ENCODE assay signal across 12 cellular contexts in the genomic region with DNA sequence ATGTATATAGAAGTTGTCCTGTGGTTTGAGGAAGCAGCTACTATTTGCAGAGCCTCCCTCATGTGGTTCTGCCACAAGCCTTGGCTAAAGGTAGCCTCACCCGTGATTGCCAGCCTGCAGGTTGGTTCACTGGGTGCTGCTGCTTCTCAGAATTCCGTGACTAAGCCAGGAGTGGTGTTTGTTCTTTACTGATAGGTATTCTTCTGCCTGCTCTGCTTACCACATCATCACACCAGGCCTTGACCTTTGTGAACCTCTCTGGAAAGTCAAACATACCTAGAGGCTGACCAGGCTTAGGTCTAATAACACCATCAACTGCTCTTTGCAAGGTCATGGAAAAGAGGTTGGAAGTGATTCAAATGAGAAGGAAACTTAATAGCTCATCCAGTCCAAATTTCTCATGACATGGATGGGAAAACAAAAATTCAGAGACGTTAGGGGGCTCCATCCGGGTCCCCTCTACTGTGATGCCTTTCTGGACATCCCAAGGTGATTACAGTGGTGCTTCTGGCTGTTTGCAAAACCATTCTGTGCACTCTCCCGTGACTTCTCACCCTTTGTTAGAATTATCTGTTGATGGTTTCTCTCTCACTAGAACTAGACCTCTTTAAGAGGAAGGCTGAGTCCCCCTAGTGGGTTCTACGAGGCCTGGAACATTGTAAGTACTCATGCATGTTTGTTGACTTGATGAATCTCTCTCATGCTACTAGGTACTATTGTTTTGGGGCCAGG. TPM values are rescaled to one million over a fixed set of nuclear protein-coding genes. Genes with fewer than 3 reads are reported as not detected.
DNase-seq lines count a peak whose midpoint lies in the region; ATAC-seq lines count a peak whose summit lies in the region.
"Had no signal": no experiment of that assay in that cellular context is flagged by ENCODE, and none has a peak within 500 bp of the region (broad histone marks: within the 10 kb centered on the region; RNA-seq: fewer than 3 reads in every experiment).

No MANE protein-coding gene starts in this region.

- H3K36me3 Mint-ChIP-seq in CD4-positive, alpha-beta memory T cell, result peaks cover 22 to 45% of the 10 kb centered on the region in 2 donors
- peaks cover 36% of the 10 kb centered on the region for H3K36me3 Mint-ChIP-seq in activated T-helper 17 cell treated with anti-CD3 and anti-CD28 coated beads, Interleukin-2, amount 50 U/mL, for 72 hours (ENCODE audit: low read depth)

- H4K8ac ChIP-seq in mesenchymal stem cell (ENCODE audit: low read length), result no peak overlapping the region

- H3K79me1 ChIP-seq in mesenchymal stem cell (replicated peaks; ENCODE audit: low read length, poor library complexity, severe bottlenecking), result no peaks in the 10 kb centered on the region

- H2BK120ac ChIP-seq in mesenchymal stem cell (ENCODE audit: low read depth, low read length), result no peak overlapping the region

- no peak overlapping the region for H3K4ac ChIP-seq in mesenchymal stem cell (ENCODE audit: low read depth in 1 of 2, low read length in 2 of 2)

- no peak overlapping the region for H3K4me3 Mint-ChIP-seq in CD4-positive, alpha-beta memory T cell
- no peak overlapping the region for H3K4me3 Mint-ChIP-seq in activated T-helper 17 cell treated with anti-CD3 and anti-CD28 coated beads, Interleukin-2, amount 50 U/mL, for 72 hours
- H3K4me3 Mint-ChIP-seq: natural killer cell treated with Interleukin-12 subunit alpha and Interleukin-12 subunit beta and Interleukin-15 and Interleukin-18, amount 100 ng/mL, for 72 hours had no signal

- no peak overlapping the region for H2BK12ac ChIP-seq in mesenchymal stem cell (ENCODE audit: low read length in 2 of 2)

- no peaks in the 10 kb centered on the region for H3K27me3 Mint-ChIP-seq in CD4-positive, alpha-beta memory T cell
- H3K27me3 Mint-ChIP-seq in activated T-helper 17 cell treated with anti-CD3 and anti-CD28 coated beads, Interleukin-2, amount 50 U/mL, for 72 hours, result no peaks in the 10 kb centered on the region
- H3K27me3 Mint-ChIP-seq: natural killer cell treated with Interleukin-12 subunit alpha and Interleukin-12 subunit beta and Interleukin-15 and Interleukin-18, amount 100 ng/mL, for 72 hours had no signal

- no peak overlapping the region for H2BK15ac ChIP-seq in mesenchymal stem cell (ENCODE audit: low read depth, poor library complexity, severe bottlenecking)

- CTCF ChIA-PET in CD4-positive, alpha-beta memory T cell (lab: Charles Lee; ENCODE audit: partially characterized antibody), result interaction anchor here (1.7 kb wide), 1 partner anchor 538 kb away, joined by 17 read pairs; no protein-coding TSS in a partner anchor

- no peak overlapping the region for H3K14ac ChIP-seq in mesenchymal stem cell (ENCODE audit: low read length in 2 of 2)

- H2AK5ac ChIP-seq in mesenchymal stem cell (ENCODE audit: low read length, severe bottlenecking), result no peak overlapping the region

- H3K9me3 ChIP-seq in mesenchymal stem cell (ENCODE audit: control insufficient read depth, low read length), result peaks cover 2% of the 10 kb centered on the region
- no peaks in the 10 kb centered on the region for H3K9me3 ChIP-seq in CD4-positive, alpha-beta memory T cell (ENCODE audit: control insufficient read depth in 1 of 2, low read length in 2 of 2)

- ATAC-seq in HG03378 (IDR thresholded peaks at IDR 0.05; ENCODE audit: unreplicated experiment) (peak; percentile 44), GM18520 (IDR thresholded peaks at IDR 0.05; ENCODE audit: unreplicated experiment) (no peak)
- no peak for ATAC-seq in activated T-helper 17 cell treated with anti-CD3 and anti-CD28 coated beads, Interleukin-2, amount 50 U/mL, for 72 hours (replicated peaks)
- ATAC-seq: natural killer cell treated with Interleukin-12 subunit alpha and Interleukin-12 subunit beta and Interleukin-15 and Interleukin-18, amount 100 ng/mL, for 72 hours; Right ventricle myocardium inferior had no signal

- H2BK5ac ChIP-seq in mesenchymal stem cell (ENCODE audit: low read depth, low read length, poor library complexity, severe bottlenecking), result no peak overlapping the region

- H3K18ac ChIP-seq in mesenchymal stem cell (ENCODE audit: low read depth in 1 of 2, low read length in 2 of 2), result no peak overlapping the region

- no peak overlapping the region for H3K4me2 ChIP-seq in mesenchymal stem cell (ENCODE audit: low read length, poor library complexity, severe bottlenecking)

- H3K27ac Mint-ChIP-seq in CD4-positive, alpha-beta memory T cell, result no peak overlapping the region
- no peak overlapping the region for H3K27ac Mint-ChIP-seq in activated T-helper 17 cell treated with anti-CD3 and anti-CD28 coated beads, Interleukin-2, amount 50 U/mL, for 72 hours
- H3K27ac Mint-ChIP-seq: natural killer cell treated with Interleukin-12 subunit alpha and Interleukin-12 subunit beta and Interleukin-15 and Interleukin-18, amount 100 ng/mL, for 72 hours had no signal

- H2AFZ ChIP-seq in mesenchymal stem cell (ENCODE audit: low read depth, low read length), result no peak overlapping the region

- peaks cover 0 to 3% of the 10 kb centered on the region in 2 experiments for H3K27me3 ChIP-seq in mesenchymal stem cell (ENCODE audit: control insufficient read depth in 1 of 2, insufficient read depth in 1 of 2, low read length in 2 of 2)
- no peaks in the 10 kb centered on the region for H3K27me3 ChIP-seq in CD4-positive, alpha-beta memory T cell (ENCODE audit: insufficient read depth, low read length)
- H3K27me3 ChIP-seq: adrenal gland, tibial artery had no signal

- H3K36me3 ChIP-seq in mesenchymal stem cell (ENCODE audit: control insufficient read depth in 1 of 2, insufficient read depth in 2 of 2, low read depth in 1 of 2, low read length in 2 of 2), result no peaks in the 10 kb centered on the region
- H3K36me3 ChIP-seq in CD4-positive, alpha-beta memory T cell (ENCODE audit: insufficient read depth, low read length), result no peaks in the 10 kb centered on the region
- H3K36me3 ChIP-seq: tibial artery had no signal

- no peak overlapping the region for H3K27ac ChIP-seq in mesenchymal stem cell (ENCODE audit: low read length, poor library complexity, severe bottlenecking)
- no peak overlapping the region for H3K27ac ChIP-seq in CD4-positive, alpha-beta memory T cell (ENCODE audit: low read depth, low read length)
- H3K27ac ChIP-seq: adrenal gland, tibial artery had no signal

- intact Hi-C loops in CD4-positive, alpha-beta memory T cell (cut with micrococcal nuclease), result no loop called here

- H3K9ac ChIP-seq in mesenchymal stem cell (ENCODE audit: low read length), result no peak overlapping the region

- H3K23ac ChIP-seq in mesenchymal stem cell (ENCODE audit: low read length in 2 of 2), result no peak overlapping the region

- whole genome bisulfite sequencing in mesenchymal stem cell, result 78% methylated on average over 4 of the region's 6 CpGs

- DNase-seq in EL, result peak; percentile 19
- peak; percentile 49 for DNase-seq in amniotic epithelial cell (ENCODE audit: low read depth)
- DNase-seq in mesenchymal stem cell, result peak; percentile 19
- DNase-seq in CD4-positive, alpha-beta memory T cell, result no peak
- no peak for DNase-seq in C1 segment of cervical spinal cord (lab: John Stamatoyannopoulos, UW)
- DNase-seq: tibial artery had no signal

- H3K4me1 ChIP-seq in mesenchymal stem cell (ENCODE audit: control insufficient read depth, insufficient read depth, low read depth, low read length), result no peaks in the 10 kb centered on the region
- peaks cover 5% of the 10 kb centered on the region for H3K4me1 ChIP-seq in CD4-positive, alpha-beta memory T cell (ENCODE audit: insufficient read depth, low read length)

- peaks cover 0 to 4% (median 2%) of the 10 kb centered on the region in 8 donors for H3K9me3 Mint-ChIP-seq in CD4-positive, alpha-beta memory T cell
- H3K9me3 Mint-ChIP-seq in activated T-helper 17 cell treated with anti-CD3 and anti-CD28 coated beads, Interleukin-2, amount 50 U/mL, for 72 hours, result peaks cover under 1% of the 10 kb centered on the region
- H3K9me3 Mint-ChIP-seq: natural killer cell treated with Interleukin-12 subunit alpha and Interleukin-12 subunit beta and Interleukin-15 and Interleukin-18, amount 100 ng/mL, for 72 hours had no signal

- POLR2A ChIA-PET in CD4-positive, alpha-beta memory T cell (lab: Charles Lee; ENCODE audit: partially characterized antibody), result no interaction called here

- no peak overlapping the region for H4K91ac ChIP-seq in mesenchymal stem cell (ENCODE audit: low read length)

- peaks cover 4 to 8% (median 6%) of the 10 kb centered on the region in 4 donors for H3K4me1 Mint-ChIP-seq in CD4-positive, alpha-beta memory T cell
- H3K4me1 Mint-ChIP-seq in activated T-helper 17 cell treated with anti-CD3 and anti-CD28 coated beads, Interleukin-2, amount 50 U/mL, for 72 hours, result peaks cover 12% of the 10 kb centered on the region

- H3K4me3 ChIP-seq in mesenchymal stem cell (ENCODE audit: insufficient read depth in 1 of 2, low read depth in 1 of 2, low read length in 2 of 2), result no peak overlapping the region
- no peak overlapping the region for H3K4me3 ChIP-seq in CD4-positive, alpha-beta memory T cell (ENCODE audit: low read length in 2 of 2)
- H3K4me3 ChIP-seq: adrenal gland, tibial artery had no signal

RNA-seq across cellular contexts. Expression of a gene that starts 8.5 kb away (rescaled TPM):
- polyA plus RNA-seq in mesenchymal stem cell (2013, experiment 1 of 2), result 3.9 TPM
- 3.0 TPM for polyA plus RNA-seq in mesenchymal stem cell (2013, experiment 2 of 2)
- total RNA-seq in CD4-positive, alpha-beta memory T cell, result 1 to 10 TPM; 1.7 to 2.6 TPM
- polyA plus RNA-seq in CD4-positive, alpha-beta memory T cell, result 10 to 100 TPM; 37.3 to 69.0 TPM
- 10 to 100 TPM; 29.4 to 36.6 TPM for total RNA-seq in activated T-helper 17 cell treated with anti-CD3 and anti-CD28 coated beads, Interleukin-2, amount 50 U/mL, for 72 hours

Comparison
In these comparisons a context has a peak if more than half of its experiments do, and no peak if none do; other contexts are left out.
1. DNase-seq: peak in EL (single experiment), amniotic epithelial cell (single experiment) and mesenchymal stem cell (single experiment); none in CD4-positive, alpha-beta memory T cell (0 of 5) and C1 segment of cervical spinal cord (0 of 14).
2. RNA of a gene that starts 8.5 kb away (total RNA-seq): 29.4 to 36.6 TPM in activated T-helper 17 cell treated with anti-CD3 and anti-CD28 coated beads, Interleukin-2, amount 50 U/mL, for 72 hours; 1.7 to 2.6 TPM in CD4-positive, alpha-beta memory T cell; every median in the first group is over 4 times any median in the second.